29 cellular contexts compared by ENCODE assay signal in genomic region chr18:8994603-8995002, GRCh38.
DNase-seq lines count a peak whose midpoint lies in the region; ATAC-seq and TF ChIP-seq lines count a peak whose summit lies in the region.
"Had no signal": no experiment of that assay in that cellular context is flagged by ENCODE, and none has a peak within 500 bp of the region (broad histone marks: within the 10 kb centered on the region; RNA-seq: fewer than 3 reads in every experiment).

No MANE protein-coding gene starts in this region.

- H3K27ac Mint-ChIP-seq in Calu3 (ENCODE audit: unreplicated experiment) (no peak overlapping the region), neural progenitor cell (no peak overlapping the region)
- H3K27ac Mint-ChIP-seq: activated CD8-positive, alpha-beta T cell treated with anti-CD3 and anti-CD28 coated beads for 36 hours; activated naive CD8-positive, alpha-beta T cell treated with anti-CD3 and anti-CD28 coated beads for 36 hours; CD4-positive, alpha-beta T cell; endodermal cell; naive B cell; progenitor cell of endocrine pancreas had no signal

- H3K36me3 Mint-ChIP-seq in Calu3 (ENCODE audit: insufficient read depth, unreplicated experiment) (peaks cover 10% of the 10 kb centered on the region), neural progenitor cell (no peaks in the 10 kb centered on the region)
- H3K36me3 Mint-ChIP-seq: activated naive CD8-positive, alpha-beta T cell treated with anti-CD3 and anti-CD28 coated beads for 36 hours; naive B cell had no signal

- no peak for ATAC-seq in IMR-90 (ENCODE audit: low read depth)
- ATAC-seq: activated CD8-positive, alpha-beta T cell treated with anti-CD3 and anti-CD28 coated beads for 36 hours; left lung; Panc1; stimulated activated naive CD8-positive, alpha-beta T cell treated with anti-CD3 and anti-CD28 coated beads, Interleukin-15, Interleukin-2, amounts not matched to agents 100 U/mL and 50 U/mL, for 24 hours had no signal

- 0 out of 2 replicates have a peak overlapping the region, but pooled peaks have one; percentile 13 for H4K91ac ChIP-seq in IMR-90 (ENCODE audit: insufficient read depth, low read depth, low read length)

- H3K4me2 ChIP-seq in IMR-90 (ENCODE audit: low read depth, low read length) (no peak overlapping the region), hepatocyte (no peak overlapping the region), neural progenitor cell (no peak overlapping the region)

- no CpG with 5 or more reads among the region's 2 CpGs for WGBS in IMR-90 (ENCODE audit: extremely low coverage in 2 of 2, insufficient read length in 1 of 2), 2 experiments
- WGBS in hepatocyte (ENCODE audit: low lambda C conversion rate, missing lambda C conversion rate), result 48% methylated on average over 2 of the region's 2 CpGs

- H3K9me1 ChIP-seq in IMR-90 (ENCODE audit: insufficient read depth, low read length), result peaks cover 6% of the 10 kb centered on the region; the same call in 1 of the 2 replicates

- H3K14ac ChIP-seq in IMR-90 (replicated peaks; ENCODE audit: low read depth, low read length), result no peak overlapping the region

- no peak overlapping the region for H3K4me3 Mint-ChIP-seq in Calu3 (ENCODE audit: low read depth, unreplicated experiment)
- H3K4me3 Mint-ChIP-seq in neural progenitor cell, result no peak overlapping the region
- H3K4me3 Mint-ChIP-seq: activated CD8-positive, alpha-beta T cell treated with anti-CD3 and anti-CD28 coated beads for 36 hours; activated naive CD8-positive, alpha-beta T cell treated with anti-CD3 and anti-CD28 coated beads for 36 hours; CD4-positive, alpha-beta T cell; endodermal cell; naive B cell had no signal

- H3K9me3 Mint-ChIP-seq in Calu3 (ENCODE audit: low read depth, unreplicated experiment) (peaks cover 2% of the 10 kb centered on the region), neural progenitor cell (no peaks in the 10 kb centered on the region)
- H3K9me3 Mint-ChIP-seq: activated CD8-positive, alpha-beta T cell treated with anti-CD3 and anti-CD28 coated beads for 36 hours; activated naive CD8-positive, alpha-beta T cell treated with anti-CD3 and anti-CD28 coated beads for 36 hours; CD4-positive, alpha-beta T cell; endodermal cell had no signal

- DNase-seq in Calu3, result peak; percentile 34
- no peak for DNase-seq in IMR-90
- DNase-seq in SW480 (ENCODE audit: low spot score), result peak; percentile 19
- no peak for DNase-seq in hepatocyte (ENCODE audit: low spot score)
- no peak for DNase-seq in neural progenitor cell (ENCODE audit: low spot score)
- DNase-seq in NCI-H2196 (lab: John Stamatoyannopoulos, UW; ENCODE audit: unreplicated experiment), result no peak
- no peak for DNase-seq in activated CD4-positive, CD25-positive, alpha-beta regulatory T cell treated with anti-CD3 and anti-CD28 coated beads, Interleukin-2, amount 50 U/mL, for 72 hours
- DNase-seq in retina, result no peak
- DNase-seq: activated CD8-positive, alpha-beta T cell treated with anti-CD3 and anti-CD28 coated beads for 36 hours; activated effector memory CD4-positive, alpha-beta T cell treated with Interleukin-2 at 50 U/mL for 16 hours; activated naive CD8-positive, alpha-beta T cell treated with anti-CD3 and anti-CD28 coated beads for 36 hours; AML-193; CD4-positive, alpha-beta T cell; cortex of kidney; endodermal cell; esophagus squamous epithelium; H7; KG1; left lung; naive B cell; NCI-H1694; NCI-H510A; NK-92 treated with Interleukin-12 subunit alpha and Interleukin-12 subunit beta, amount 100 ng/mL, for 24 hours; SJCRH30; stimulated activated naive CD8-positive, alpha-beta T cell treated with anti-CD3 and anti-CD28 coated beads, Interleukin-15, Interleukin-2, amounts not matched to agents 100 U/mL and 50 U/mL, for 24 hours; testis had no signal

- no peak overlapping the region for H4K8ac ChIP-seq in IMR-90 (ENCODE audit: low read depth in 2 of 2, low read length in 2 of 2)

- H3K27ac ChIP-seq in IMR-90 (ENCODE audit: insufficient read depth, low read length) (no peak overlapping the region), hepatocyte (peak overlapping the region; percentile 28), neural progenitor cell (no peak overlapping the region)
- H3K27ac ChIP-seq: ascending aorta, esophagus squamous epithelium, left lung, SJCRH30, testis had no signal

- peak overlapping the region; percentile 54; the same call in 1 of the 2 replicates for H2BK20ac ChIP-seq in IMR-90 (ENCODE audit: low read depth, low read length)

- H3K4me3 ChIP-seq in IMR-90 (ENCODE audit: insufficient read depth, low read depth, low read length) (no peak overlapping the region), hepatocyte (no peak overlapping the region), neural progenitor cell (no peak overlapping the region)
- H3K4me3 ChIP-seq: ascending aorta, esophagus squamous epithelium, left lung, SJCRH30, testis had no signal

- H3K4me1 ChIP-seq in IMR-90 (ENCODE audit: control insufficient read depth, insufficient read depth, low read length) (peaks cover 18% of the 10 kb centered on the region), hepatocyte (ENCODE audit: insufficient read depth) (no peaks in the 10 kb centered on the region), neural progenitor cell (peaks cover 19% of the 10 kb centered on the region)
- H3K4me1 ChIP-seq: ascending aorta, SJCRH30 had no signal

- BruUV-seq in Calu3 (replicated peaks; lab: Mats Ljungman, UMichigan) (no TSS peak), IMR-90 (replicated peaks; lab: Mats Ljungman, UMichigan) (no TSS peak)

- peaks cover 51% of the 10 kb centered on the region for H3K4me1 Mint-ChIP-seq in Calu3 (ENCODE audit: low read depth, unreplicated experiment)
- H3K4me1 Mint-ChIP-seq in neural progenitor cell, result peaks cover 10% of the 10 kb centered on the region
- H3K4me1 Mint-ChIP-seq: activated naive CD8-positive, alpha-beta T cell treated with anti-CD3 and anti-CD28 coated beads for 36 hours; naive B cell had no signal

- H2AFZ ChIP-seq in IMR-90 (replicated peaks; ENCODE audit: low read length, poor library complexity) (no peak overlapping the region), hepatocyte (no peak overlapping the region), neural progenitor cell (replicated peaks) (no peak overlapping the region)

- peak overlapping the region; percentile 59; the same call in 1 of the 2 replicates for H2BK120ac ChIP-seq in IMR-90 (ENCODE audit: low read depth, low read length)

- no peak overlapping the region for H4K5ac ChIP-seq in IMR-90 (ENCODE audit: low read depth, low read length)

- TF ChIP-seq CTCF in Calu3 (IDR thresholded peaks at IDR 0.05; ENCODE audit: unreplicated experiment), result no peak
- TF ChIP-seq CTCF in IMR-90 (conservative IDR thresholded peaks at IDR 0.05; ENCODE audit: low read depth, low read length), result no peak
- TF ChIP-seq CTCF in hepatocyte (IDR thresholded peaks at IDR 0.05; ENCODE audit: poor library complexity), result no peak
- TF ChIP-seq CTCF in neural progenitor cell (IDR thresholded peaks at IDR 0.05), result no peak

- H3K4ac ChIP-seq in IMR-90 (ENCODE audit: low read depth, low read length), result peak overlapping the region; percentile 50

- H3K27me3 ChIP-seq in IMR-90 (ENCODE audit: control insufficient read depth, insufficient read depth, low read length) (no peaks in the 10 kb centered on the region), hepatocyte (no peaks in the 10 kb centered on the region), neural progenitor cell (no peaks in the 10 kb centered on the region)
- H3K27me3 ChIP-seq: ascending aorta, esophagus squamous epithelium, SJCRH30, testis had no signal

- H3K23ac ChIP-seq in IMR-90 (ENCODE audit: low read depth, low read length), result no peak overlapping the region

- H3K18ac ChIP-seq in IMR-90 (ENCODE audit: low read depth, low read length), result no peak overlapping the region

- H3K79me1 ChIP-seq in IMR-90 (ENCODE audit: low read depth in 1 of 2, low read length in 2 of 2), result no peaks in the 10 kb centered on the region

- no peak overlapping the region for H2BK5ac ChIP-seq in IMR-90 (ENCODE audit: low read depth, low read length, poor library complexity, severe bottlenecking)

- H3F3A ChIP-seq in neural progenitor cell (ENCODE audit: low read depth), result peaks cover 7% of the 10 kb centered on the region

- POLR2A ChIA-PET in IMR-90 (lab: Charles Lee; ENCODE audit: unreplicated experiment), result no interaction called here

- intact Hi-C loops in Calu3 (cut with micrococcal nuclease; ENCODE audit: unreplicated experiment) (loop anchor here (2.0 to 10.0 kb wide), 2 partner anchors 60 to 150 kb away; no protein-coding TSS in a partner anchor), IMR-90 (cut with micrococcal nuclease) (loop anchor here (5.0 to 10.0 kb wide), 2 partner anchors 63 to 150 kb away; no protein-coding TSS in a partner anchor)

- no peak overlapping the region for H3K56ac ChIP-seq in IMR-90 (ENCODE audit: extremely low read depth, insufficient read depth, low read length)

- in situ Hi-C loops in IMR-90 (cut with MboI; ENCODE audit: low sequenced_read_pairs), result no loop called here

- H3K79me2 ChIP-seq in hepatocyte (no peaks in the 10 kb centered on the region), neural progenitor cell (ENCODE audit: low read depth) (no peaks in the 10 kb centered on the region)

- peak overlapping the region; percentile 57; the same call in 1 of the 2 replicates for H2AK5ac ChIP-seq in IMR-90 (ENCODE audit: low read depth, low read length)

- dilution Hi-C loops in IMR-90 (cut with HindIII; ENCODE audit: low sequenced_read_pairs, unreplicated experiment), result loop anchor here (25.0 kb wide), 1 partner anchor 307 kb away; no protein-coding TSS in a partner anchor

- H3K9ac ChIP-seq in IMR-90 (ENCODE audit: low read depth, low read length) (no peak overlapping the region), neural progenitor cell (no peak overlapping the region)

- CTCF ChIA-PET in Calu3 (lab: Charles Lee), result no interaction called here
- CTCF ChIA-PET in IMR-90 (lab: Yijun Ruan, JAX), result no interaction called here

- H3K36me3 ChIP-seq in IMR-90 (ENCODE audit: control insufficient read depth, insufficient read depth, low read length) (no peaks in the 10 kb centered on the region), hepatocyte (replicated peaks; ENCODE audit: insufficient read depth, low read depth) (no peaks in the 10 kb centered on the region), neural progenitor cell (no peaks in the 10 kb centered on the region)
- H3K36me3 ChIP-seq: ascending aorta, esophagus squamous epithelium, left lung, SJCRH30 had no signal

- H3K9me3 ChIP-seq in IMR-90 (ENCODE audit: control insufficient read depth, insufficient read depth, low read length) (peaks cover 5% of the 10 kb centered on the region), hepatocyte (ENCODE audit: low read depth) (no peaks in the 10 kb centered on the region), neural progenitor cell (ENCODE audit: low read depth) (no peaks in the 10 kb centered on the region)
- H3K9me3 ChIP-seq: ascending aorta, SJCRH30, testis had no signal

- no peaks in the 10 kb centered on the region for H3K9me2 ChIP-seq in hepatocyte (replicated peaks; ENCODE audit: insufficient read depth)

- no peaks in the 10 kb centered on the region for H3K27me3 Mint-ChIP-seq in Calu3 (ENCODE audit: unreplicated experiment)
- peaks cover 2% of the 10 kb centered on the region for H3K27me3 Mint-ChIP-seq in neural progenitor cell (ENCODE audit: insufficient read depth, low read depth)

- H4K20me1 ChIP-seq in IMR-90 (ENCODE audit: insufficient read depth, low read length) (no peaks in the 10 kb centered on the region), hepatocyte (ENCODE audit: insufficient read depth, poor library complexity, severe bottlenecking) (no peaks in the 10 kb centered on the region), neural progenitor cell (ENCODE audit: low read depth) (no peaks in the 10 kb centered on the region)

- H2AK9ac ChIP-seq in IMR-90 (replicated peaks; ENCODE audit: low read depth, low read length, poor library complexity), result no peak overlapping the region

- no peak for TF ChIP-seq POLR2A in IMR-90 (IDR thresholded peaks at IDR 0.05; ENCODE audit: low read depth, low read length)

- H2BK15ac ChIP-seq in IMR-90 (ENCODE audit: low read depth, low read length), result peak overlapping the region; percentile 50; the same call in 2 of the 3 replicates

- no peak for TF ChIP-seq RAD21 in IMR-90 (IDR thresholded peaks at IDR 0.05; ENCODE audit: low read length)

Comparison
In these comparisons a context has a peak if more than half of its experiments do, and no peak if none do; other contexts are left out.
1. DNase-seq: peak in Calu3 (single experiment) and SW480 (single experiment); none in IMR-90 (single experiment), hepatocyte (single experiment), neural progenitor cell (single experiment), NCI-H2196 (single experiment), activated CD4-positive, CD25-positive, alpha-beta regulatory T cell treated with anti-CD3 and anti-CD28 coated beads, Interleukin-2, amount 50 U/mL, for 72 hours (single experiment) and retina (single experiment).